19 cellular contexts compared by ENCODE assay signal in the genomic region with DNA sequence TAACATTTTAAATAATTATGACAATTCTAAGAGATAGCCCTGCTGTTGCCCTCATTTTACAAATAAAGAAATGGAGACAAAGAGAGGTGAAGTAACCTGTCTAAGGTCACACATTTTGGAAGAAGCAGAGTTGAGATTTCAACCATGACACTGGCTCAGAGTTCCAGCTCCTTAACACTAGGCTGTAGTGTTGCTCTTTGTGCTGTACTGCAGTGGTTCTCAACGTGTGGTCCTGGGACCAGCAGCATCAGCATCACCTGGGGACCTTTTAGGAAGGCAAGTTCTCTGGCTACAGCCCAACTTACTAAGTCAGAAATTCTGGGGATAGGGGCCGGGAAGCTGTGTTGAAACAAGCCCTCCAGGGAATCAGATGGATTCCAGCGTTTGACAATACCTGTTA.
A peak's percentile ranks its signal among the peaks of the same experiment; 100 is the strongest.
DNase-seq lines count a peak whose midpoint lies in the region; TF ChIP-seq lines count a peak whose summit lies in the region.
"Had no signal": no experiment of that assay in that cellular context is flagged by ENCODE, and none has a peak within 500 bp of the region (broad histone marks: within the 10 kb centered on the region; RNA-seq: fewer than 3 reads in every experiment).

No MANE protein-coding gene starts in this region.

- H2BK12ac ChIP-seq in H9 (ENCODE audit: insufficient read length, low read depth, low read length): no peak overlapping the region

- no peak overlapping the region for H2BK20ac ChIP-seq in H9 (ENCODE audit: low read depth, low read length, poor library complexity, severe bottlenecking)

- H3K36me3 ChIP-seq in mesendoderm (ENCODE audit: control insufficient read depth, insufficient read depth, low read length): no peaks in the 10 kb centered on the region
- no peaks in the 10 kb centered on the region for H3K36me3 ChIP-seq in effector memory CD4-positive, alpha-beta T cell (ENCODE audit: control insufficient read depth, insufficient read depth, low read length)
- no peaks in the 10 kb centered on the region for H3K36me3 ChIP-seq in HAP-1 (replicated peaks)
- H3K36me3 ChIP-seq: adrenal gland, heart left ventricle, tibial artery had no signal

- no peak overlapping the region for H3K4me2 ChIP-seq in H9 (ENCODE audit: insufficient read depth, insufficient read length, low read length)
- no peak overlapping the region for H3K4me2 ChIP-seq in mesendoderm (ENCODE audit: low read length)

- intact Hi-C loops in Calu3 (cut with micrococcal nuclease; ENCODE audit: unreplicated experiment): no loop called here

- WGBS in H9 (ENCODE audit: extremely low coverage, insufficient read length, low lambda C conversion rate): no CpG with 5 or more reads among the region's 3 CpGs
- no CpG with 5 or more reads among the region's 3 CpGs for WGBS in mesendoderm (ENCODE audit: extremely low coverage, insufficient coverage, low lambda C conversion rate)

- no peak overlapping the region for H2BK15ac ChIP-seq in H9 (ENCODE audit: low read depth, low read length)
- no peak overlapping the region for H2BK15ac ChIP-seq in mesendoderm (replicated peaks; ENCODE audit: low read depth)

- no peak overlapping the region for H3K9ac ChIP-seq in H9 (ENCODE audit: extremely low read depth, insufficient read length, low read length)
- H3K9ac ChIP-seq in mesendoderm (ENCODE audit: low read length): no peak overlapping the region
- H3K9ac ChIP-seq: parathyroid adenoma had no signal

- H3K23ac ChIP-seq in H9 (ENCODE audit: insufficient read length, low read depth, low read length): no peak overlapping the region
- no peak overlapping the region for H3K23ac ChIP-seq in mesendoderm (ENCODE audit: low read length)

- no peaks in the 10 kb centered on the region for H3K27me3 Mint-ChIP-seq in H9 (ENCODE audit: low read depth)
- peaks cover 26% of the 10 kb centered on the region for H3K27me3 Mint-ChIP-seq in chondrocyte (ENCODE audit: low read depth)
- H3K27me3 Mint-ChIP-seq in Calu3 (ENCODE audit: unreplicated experiment): peaks cover 49% of the 10 kb centered on the region
- H3K27me3 Mint-ChIP-seq: activated CD4-positive, alpha-beta T cell treated with anti-CD3 and anti-CD28 coated beads, Interleukin-2, amount 10 ng/mL, durations not matched to agents 7 days and 5 days had no signal

- H3K4ac ChIP-seq in H9 (ENCODE audit: low read depth, low read length) (no peak overlapping the region), mesendoderm (ENCODE audit: low read depth, low read length) (no peak overlapping the region)

- H4K5ac ChIP-seq in H9 (ENCODE audit: insufficient read length, low read depth, low read length) (no peak overlapping the region), mesendoderm (ENCODE audit: low read length) (no peak overlapping the region)

- no peaks in the 10 kb centered on the region for H4K20me1 ChIP-seq in H9 (ENCODE audit: control insufficient read depth, insufficient read depth, insufficient read length)

- no peak overlapping the region for H4K8ac ChIP-seq in H9 (replicated peaks; ENCODE audit: insufficient read length, low read depth, low read length)
- no peak overlapping the region for H4K8ac ChIP-seq in mesendoderm (ENCODE audit: low read depth, low read length)

- H3K56ac ChIP-seq in H9 (ENCODE audit: insufficient read length, low read depth, low read length) (no peak overlapping the region), mesendoderm (ENCODE audit: low read length) (no peak overlapping the region)

- H3K27ac ChIP-seq in H9 (ENCODE audit: insufficient read length, low read depth, low read length) (no peak overlapping the region), mesendoderm (ENCODE audit: low read depth, low read length) (no peak overlapping the region)
- no peak overlapping the region for H3K27ac ChIP-seq in effector memory CD4-positive, alpha-beta T cell (ENCODE audit: insufficient read depth, low read length, poor library complexity, severe bottlenecking)
- H3K27ac ChIP-seq: adrenal gland, heart left ventricle, parathyroid adenoma, tibial artery had no signal

- H3K36me3 Mint-ChIP-seq in H9 (ENCODE audit: insufficient read depth in 1 of 3, low read depth in 3 of 3) (no peaks in the 10 kb centered on the region; a peak in 1 of 7 replicates), chondrocyte (ENCODE audit: low read depth) (no peaks in the 10 kb centered on the region), Calu3 (ENCODE audit: insufficient read depth, unreplicated experiment) (no peaks in the 10 kb centered on the region)
- H3K36me3 Mint-ChIP-seq: naive thymus-derived CD4-positive, alpha-beta T cell had no signal

- no peaks in the 10 kb centered on the region for H3K79me1 ChIP-seq in H9 (ENCODE audit: insufficient read depth, low read depth, low read length, poor library complexity, severe bottlenecking)
- no peaks in the 10 kb centered on the region for H3K79me1 ChIP-seq in mesendoderm (ENCODE audit: low read length)

- H3K79me2 ChIP-seq in H9 (ENCODE audit: insufficient read depth, low read length) (no peaks in the 10 kb centered on the region), mesendoderm (ENCODE audit: control insufficient read depth, insufficient read depth, low read length) (no peaks in the 10 kb centered on the region)
- H3K79me2 ChIP-seq: parathyroid adenoma had no signal

- no TSS peak for BruUV-seq in Calu3 (replicated peaks; lab: Mats Ljungman, UMichigan)

- H2BK120ac ChIP-seq in H9 (ENCODE audit: low read depth, low read length, poor library complexity, severe bottlenecking): no peak overlapping the region
- no peak overlapping the region for H2BK120ac ChIP-seq in mesendoderm (ENCODE audit: low read depth, low read length)

- no peak overlapping the region for H3K14ac ChIP-seq in H9 (ENCODE audit: insufficient read depth, low read length)

- no peaks in the 10 kb centered on the region for H3K9me3 ChIP-seq in H9 (ENCODE audit: control insufficient read depth, low read depth, low read length)
- no peaks in the 10 kb centered on the region for H3K9me3 ChIP-seq in effector memory CD4-positive, alpha-beta T cell (ENCODE audit: control insufficient read depth, low read length)
- no peaks in the 10 kb centered on the region for H3K9me3 ChIP-seq in HAP-1
- H3K9me3 ChIP-seq: adrenal gland, tibial artery had no signal

- H3K4me1 ChIP-seq in H9 (ENCODE audit: insufficient read depth, low read length): no peaks in the 10 kb centered on the region
- no peaks in the 10 kb centered on the region for H3K4me1 ChIP-seq in mesendoderm (ENCODE audit: control insufficient read depth, low read depth, low read length)
- no peaks in the 10 kb centered on the region for H3K4me1 ChIP-seq in effector memory CD4-positive, alpha-beta T cell (ENCODE audit: control insufficient read depth, insufficient read depth, low read length, poor library complexity, severe bottlenecking)
- H3K4me1 ChIP-seq in HAP-1: no peaks in the 10 kb centered on the region
- H3K4me1 ChIP-seq: adrenal gland, heart left ventricle, parathyroid adenoma, tibial artery had no signal

- H2BK5ac ChIP-seq in H9 (ENCODE audit: insufficient read length, low read length) (no peak overlapping the region), mesendoderm (ENCODE audit: low read length) (no peak overlapping the region)

- H3K4me3 Mint-ChIP-seq in H9 (no peak overlapping the region), chondrocyte (ENCODE audit: unreplicated experiment) (no peak overlapping the region), Calu3 (ENCODE audit: low read depth, unreplicated experiment) (no peak overlapping the region)
- H3K4me3 Mint-ChIP-seq: activated CD4-positive, alpha-beta T cell treated with anti-CD3 and anti-CD28 coated beads, Interleukin-2, amount 10 ng/mL, durations not matched to agents 7 days and 5 days; central memory CD8-positive, alpha-beta T cell; naive thymus-derived CD4-positive, alpha-beta T cell had no signal

- H3K4me3 ChIP-seq in mesendoderm (ENCODE audit: low read length) (no peak overlapping the region), HAP-1 (no peak overlapping the region)
- no peak overlapping the region for H3K4me3 ChIP-seq in effector memory CD4-positive, alpha-beta T cell (ENCODE audit: insufficient read depth, low read depth, low read length, poor library complexity, severe bottlenecking)
- H3K4me3 ChIP-seq: adrenal gland, heart left ventricle, tibial artery had no signal

- H3K27ac Mint-ChIP-seq in H9 (no peak overlapping the region), chondrocyte (ENCODE audit: unreplicated experiment) (no peak overlapping the region), Calu3 (ENCODE audit: unreplicated experiment) (no peak overlapping the region)
- H3K27ac Mint-ChIP-seq: activated CD4-positive, alpha-beta T cell treated with anti-CD3 and anti-CD28 coated beads, Interleukin-2, amount 10 ng/mL, durations not matched to agents 7 days and 5 days; naive thymus-derived CD4-positive, alpha-beta T cell had no signal

- DNase-seq in H9 (no peak), NCI-H526 (lab: John Stamatoyannopoulos, UW) (peak; percentile 22 to 72), chondrocyte (ENCODE audit: low spot score) (no peak), mesendoderm (peak; percentile 52), Calu3 (no peak), HAP-1 (ENCODE audit: low spot score in 2 of 2) (no peak)
- DNase-seq in effector memory CD4-positive, alpha-beta T cell: no peak
- DNase-seq: activated CD4-positive, alpha-beta T cell treated with anti-CD3 and anti-CD28 coated beads, Interleukin-2, amount 10 ng/mL, durations not matched to agents 7 days and 5 days; activated CD8-positive, alpha-beta memory T cell treated with anti-CD3 and anti-CD28 coated beads, Interleukin-2, amount 50 U/mL, for 4 hours; adrenal gland; heart left ventricle; mammary epithelial cell; naive thymus-derived CD4-positive, alpha-beta T cell; NCI-H1436 treated with DMSO at 0.1 percent for 48 hours; RPMI8226; stimulated activated naive CD4-positive, alpha-beta T cell treated with Interleukin-2 at 50 U/mL for 16 hours; tibial artery had no signal

- CTCF ChIA-PET in Calu3 (lab: Charles Lee): interaction anchor here (0.6 kb wide), 1 partner anchor 422 kb away, joined by 5 read pairs; no protein-coding TSS in a partner anchor

- H3K4me1 Mint-ChIP-seq in H9 (peaks cover 0 to 4% of the 10 kb centered on the region in 2 experiments; a peak in 2 of 4 replicates), chondrocyte (ENCODE audit: low read depth) (no peaks in the 10 kb centered on the region), Calu3 (ENCODE audit: low read depth, unreplicated experiment) (no peaks in the 10 kb centered on the region)
- H3K4me1 Mint-ChIP-seq: activated CD4-positive, alpha-beta T cell treated with anti-CD3 and anti-CD28 coated beads, Interleukin-2, amount 10 ng/mL, durations not matched to agents 7 days and 5 days; central memory CD8-positive, alpha-beta T cell; naive thymus-derived CD4-positive, alpha-beta T cell had no signal

- no peak overlapping the region for H3T11ph ChIP-seq in H9 (ENCODE audit: low read length)

- H3K27me3 ChIP-seq in H9 (ENCODE audit: insufficient read depth, low read length) (no peaks in the 10 kb centered on the region), mesendoderm (ENCODE audit: insufficient read depth, low read length, poor library complexity) (no peaks in the 10 kb centered on the region), HAP-1 (ENCODE audit: low read depth) (no peaks in the 10 kb centered on the region)
- H3K27me3 ChIP-seq in effector memory CD4-positive, alpha-beta T cell (replicated peaks; ENCODE audit: control insufficient read depth, insufficient read depth, low read length, poor library complexity, severe bottlenecking): no peaks in the 10 kb centered on the region
- H3K27me3 ChIP-seq: adrenal gland had no signal

- H2AK5ac ChIP-seq in H9 (ENCODE audit: insufficient read length, low read length): no peak overlapping the region
- H2AK5ac ChIP-seq in mesendoderm (ENCODE audit: low read length): no peak overlapping the region

- in situ Hi-C loops in HAP-1 (cut with MboI; ENCODE audit: low sequenced_read_pairs): no loop called here

- H3K9me3 Mint-ChIP-seq in H9 (no peaks in the 10 kb centered on the region), chondrocyte (ENCODE audit: low read depth) (peaks cover 3% of the 10 kb centered on the region), Calu3 (ENCODE audit: low read depth, unreplicated experiment) (no peaks in the 10 kb centered on the region)
- H3K9me3 Mint-ChIP-seq: central memory CD8-positive, alpha-beta T cell had no signal

- H2AFZ ChIP-seq in H9 (ENCODE audit: low read length): no peak overlapping the region
- H2AFZ ChIP-seq: parathyroid adenoma had no signal

- H4K91ac ChIP-seq in H9 (ENCODE audit: insufficient read length, low read depth, low read length): no peak overlapping the region

- H3K18ac ChIP-seq in H9 (ENCODE audit: insufficient read length, low read depth, low read length): no peak overlapping the region
- H3K18ac ChIP-seq in mesendoderm (ENCODE audit: low read length): no peak overlapping the region

- no peaks in the 10 kb centered on the region for H3K23me2 ChIP-seq in H9 (ENCODE audit: insufficient read length, low read depth, low read length, poor library complexity, severe bottlenecking)

- peak; percentile 59 for TF ChIP-seq CTCF in H9 (conservative IDR thresholded peaks at IDR 0.05)
- TF ChIP-seq CTCF in chondrocyte (IDR thresholded peaks at IDR 0.05): peak; percentile 29
- TF ChIP-seq CTCF in Calu3 (IDR thresholded peaks at IDR 0.05; ENCODE audit: unreplicated experiment): no peak

Comparison
In these comparisons a context has a peak if more than half of its experiments do, and no peak if none do; other contexts are left out.
1. DNase-seq: peak in NCI-H526 (2 of 2) and mesendoderm (single experiment); none in H9 (single experiment), chondrocyte (single experiment), Calu3 (single experiment), effector memory CD4-positive, alpha-beta T cell (0 of 3) and HAP-1 (0 of 2).